In genomic region chr13:21901326-21901725, GRCh38 we compare ENCODE assay signal across 14 cellular contexts.
DNase-seq lines count a peak whose midpoint lies in the region; ATAC-seq, FAIRE-seq and TF ChIP-seq lines count a peak whose summit lies in the region.
"Had no signal": no experiment of that assay in that cellular context is flagged by ENCODE, and none has a peak within 500 bp of the region (broad histone marks: within the 10 kb centered on the region; RNA-seq: fewer than 3 reads in every experiment).

No MANE protein-coding gene starts in this region.

- H3K9me3 Mint-ChIP-seq in H9 = no peaks in the 10 kb centered on the region; a peak in 1 of 5 replicates
- H3K9me3 Mint-ChIP-seq: CD8-positive, alpha-beta T cell had no signal

- intact Hi-C loops in sciatic nerve (cut with DNase I) = no loop called here

- H2BK12ac ChIP-seq in H9 (ENCODE audit: insufficient read length, low read depth, low read length) = no peak overlapping the region

- H3K14ac ChIP-seq in H9 (ENCODE audit: insufficient read depth, low read length) = no peak overlapping the region

- no peaks in the 10 kb centered on the region for H3K79me1 ChIP-seq in H9 (ENCODE audit: insufficient read depth, low read depth, low read length, poor library complexity, severe bottlenecking)

- H3K27me3 Mint-ChIP-seq in H9 (ENCODE audit: low read depth) = no peaks in the 10 kb centered on the region; the same call in 1 of the 2 replicates
- H3K27me3 Mint-ChIP-seq: B cell had no signal

- H2BK20ac ChIP-seq in H9 (ENCODE audit: low read depth, low read length, poor library complexity, severe bottlenecking) = no peak overlapping the region

- H3K36me3 Mint-ChIP-seq in H9 (ENCODE audit: insufficient read depth in 1 of 3, low read depth in 3 of 3) = no peaks in the 10 kb centered on the region
- H3K36me3 Mint-ChIP-seq: CD8-positive, alpha-beta T cell had no signal

- no peak overlapping the region for H2AK5ac ChIP-seq in H9 (ENCODE audit: insufficient read length, low read length)

- H3K9ac ChIP-seq in H9 (ENCODE audit: extremely low read depth, insufficient read length, low read length) (no peak overlapping the region), adipocyte (ENCODE audit: low read length) (peak overlapping the region; percentile 38)
- H3K9ac ChIP-seq: BLaER1 treated with 17β-estradiol and CSF1 and Interleukin-3, amounts not matched to agents 10 nM and 100 nM had no signal

- H4K91ac ChIP-seq in H9 (ENCODE audit: insufficient read length, low read depth, low read length) = no peak overlapping the region

- no peaks in the 10 kb centered on the region for H3K79me2 ChIP-seq in H9 (ENCODE audit: insufficient read depth, low read length)

- ATAC-seq in sciatic nerve = peak; percentile 38
- ATAC-seq: CD8-positive, alpha-beta T cell had no signal

- no peak overlapping the region for H3K27ac ChIP-seq in H9 (ENCODE audit: insufficient read length, low read depth, low read length)
- H3K27ac ChIP-seq: BLaER1 treated with 17β-estradiol and CSF1 and Interleukin-3, amounts not matched to agents 10 nM and 100 nM; HL-60 had no signal

- no peak overlapping the region for H3K4me3 Mint-ChIP-seq in H9
- H3K4me3 Mint-ChIP-seq: B cell; CD8-positive, alpha-beta T cell had no signal

- H3K27ac Mint-ChIP-seq in H9 = no peak overlapping the region
- H3K27ac Mint-ChIP-seq: B cell; CD8-positive, alpha-beta T cell had no signal

- H4K5ac ChIP-seq in H9 (ENCODE audit: insufficient read length, low read depth, low read length) = no peak overlapping the region

- no peak overlapping the region for H2BK5ac ChIP-seq in H9 (ENCODE audit: insufficient read length, low read length)

- TF ChIP-seq POLR2A in GM12891 (IDR thresholded peaks at IDR 0.05; ENCODE audit: low read depth, low read length) = no peak

- no peak for TF ChIP-seq CTCF in H9 (conservative IDR thresholded peaks at IDR 0.05)

- no peak overlapping the region for H3K4me2 ChIP-seq in H9 (ENCODE audit: insufficient read depth, insufficient read length, low read length)
- H3K4me2 ChIP-seq: BLaER1 treated with 17β-estradiol and CSF1 and Interleukin-3, amounts not matched to agents 10 nM and 100 nM had no signal

- H3K18ac ChIP-seq in H9 (ENCODE audit: insufficient read length, low read depth, low read length) = no peak overlapping the region

- H3K56ac ChIP-seq in H9 (ENCODE audit: insufficient read length, low read depth, low read length) = no peak overlapping the region

- no peaks in the 10 kb centered on the region for H3K9me3 ChIP-seq in H9 (ENCODE audit: control insufficient read depth, low read depth, low read length)
- no peaks in the 10 kb centered on the region for H3K9me3 ChIP-seq in adipocyte (ENCODE audit: control insufficient read depth, low read length)

- H2AFZ ChIP-seq in H9 (ENCODE audit: low read length) = no peak overlapping the region

- peaks cover 2 to 9% of the 10 kb centered on the region in 2 experiments for H3K4me1 Mint-ChIP-seq in H9
- H3K4me1 Mint-ChIP-seq: B cell had no signal

- H2BK15ac ChIP-seq in H9 (ENCODE audit: low read depth, low read length) = no peak overlapping the region

- no peaks in the 10 kb centered on the region for H3K23me2 ChIP-seq in H9 (ENCODE audit: insufficient read length, low read depth, low read length, poor library complexity, severe bottlenecking)

- FAIRE-seq in GM12891 (lab: Jason Lieb, UNC) = no peak

- DNase-seq in H9 (peak; percentile 16), adipocyte (ENCODE audit: low read depth) (no peak), sciatic nerve (ENCODE audit: low spot score) (no peak), nucleus accumbens (lab: John Stamatoyannopoulos, UW) (no peak), NCI-H1092 (lab: John Stamatoyannopoulos, UW) (no peak), GM12891 (ENCODE audit: insufficient read length, low spot score) (no peak)
- DNase-seq: Calu3; CD8-positive, alpha-beta T cell; DMS79 treated with DMSO at 0.1 percent for 48 hours; GF-D8; HCEC 1CT had no signal

- no peak overlapping the region for H3K4me3 ChIP-seq in adipocyte (ENCODE audit: low read length)
- H3K4me3 ChIP-seq: BLaER1 treated with 17β-estradiol and CSF1 and Interleukin-3, amounts not matched to agents 10 nM and 100 nM had no signal

- H3K23ac ChIP-seq in H9 (ENCODE audit: insufficient read length, low read depth, low read length) = no peak overlapping the region

- no peaks in the 10 kb centered on the region for H4K20me1 ChIP-seq in H9 (ENCODE audit: control insufficient read depth, insufficient read depth, insufficient read length)
- H4K20me1 ChIP-seq: BLaER1 treated with 17β-estradiol and CSF1 and Interleukin-3, amounts not matched to agents 10 nM and 100 nM had no signal

- no peaks in the 10 kb centered on the region for H3K36me3 ChIP-seq in adipocyte (ENCODE audit: control insufficient read depth, insufficient read depth, low read length, severe bottlenecking)
- H3K36me3 ChIP-seq: BLaER1 treated with 17β-estradiol and CSF1 and Interleukin-3, amounts not matched to agents 10 nM and 100 nM had no signal

- H2BK120ac ChIP-seq in H9 (ENCODE audit: low read depth, low read length, poor library complexity, severe bottlenecking) = no peak overlapping the region

- H3K4ac ChIP-seq in H9 (ENCODE audit: low read depth, low read length) = no peak overlapping the region

- H4K8ac ChIP-seq in H9 (replicated peaks; ENCODE audit: insufficient read length, low read depth, low read length) = no peak overlapping the region

- H3K4me1 ChIP-seq in H9 (ENCODE audit: insufficient read depth, low read length) = no peaks in the 10 kb centered on the region
- H3K4me1 ChIP-seq in adipocyte (ENCODE audit: control insufficient read depth, insufficient read depth, low read length) = peaks cover 18% of the 10 kb centered on the region

- no CpG with 5 or more reads among the region's 2 CpGs for WGBS in H9 (ENCODE audit: extremely low coverage, insufficient read length, low lambda C conversion rate)

- no peak overlapping the region for H3T11ph ChIP-seq in H9 (ENCODE audit: low read length)

- no peaks in the 10 kb centered on the region for H3K27me3 ChIP-seq in H9 (ENCODE audit: insufficient read depth, low read length)
- H3K27me3 ChIP-seq in adipocyte (replicated peaks; ENCODE audit: control insufficient read depth, insufficient read depth, low read length) = peaks cover 5% of the 10 kb centered on the region
- H3K27me3 ChIP-seq: BLaER1 treated with 17β-estradiol and CSF1 and Interleukin-3, amounts not matched to agents 10 nM and 100 nM had no signal

TF ChIP-seq in GM12891, 5 proteins besides CTCF, POLR2A, EP300 and RAD21:
- no peak for TF ChIP-seq TAF1 (IDR thresholded peaks at IDR 0.05; ENCODE audit: low read depth, low read length)
- no peak for TF ChIP-seq PAX5 (IDR thresholded peaks at IDR 0.05; ENCODE audit: insufficient read depth, low read length, severe bottlenecking)
- TF ChIP-seq POLR2AphosphoS5 (IDR thresholded peaks at IDR 0.05; ENCODE audit: low read depth, low read length) = no peak
- no peak for TF ChIP-seq SPI1 (IDR thresholded peaks at IDR 0.05; ENCODE audit: low read depth, low read length)
- no peak for TF ChIP-seq POU2F2 (IDR thresholded peaks at IDR 0.05; ENCODE audit: low read depth, low read length)
TF ChIP-seq in GM12891: peak in this region for 0.
